ENCODE assay signal across 12 cellular contexts in genomic region chr7:7681936-7682329, GRCh38. TPM values are rescaled to one million over a fixed set of nuclear protein-coding genes. Genes with fewer than 3 reads are reported as not detected.
DNase-seq lines count a peak whose midpoint lies in the region; ATAC-seq lines count a peak whose summit lies in the region.
"Had no signal": no experiment of that assay in that cellular context is flagged by ENCODE, and none has a peak within 500 bp of the region (broad histone marks: within the 10 kb centered on the region; RNA-seq: fewer than 3 reads in every experiment).

No MANE protein-coding gene starts in this region.

- DNase-seq in NCI-H2107 treated with DMSO at 0.1 percent for 48 hours (lab: John Stamatoyannopoulos, UW; ENCODE audit: unreplicated experiment) (peak; percentile 91), NCI-H2107 (lab: John Stamatoyannopoulos, UW) (no peak), NCI-H82 treated with DMSO at 0.1 percent for 48 hours (lab: John Stamatoyannopoulos, UW; ENCODE audit: unreplicated experiment) (peak; percentile 48), cerebellar cortex (ENCODE audit: low spot score) (peak; percentile 46), SJCRH30 (no peak)
- DNase-seq: upper lobe of left lung had no signal

- H3K9ac ChIP-seq in subcutaneous abdominal adipose tissue (ENCODE audit: low read length in 5 of 5): peak overlapping the region in 4 of 5 donors; percentile 13 to 57 (median 44)

- H3K4me1 ChIP-seq in subcutaneous abdominal adipose tissue (ENCODE audit: control insufficient read depth in 5 of 5, insufficient read depth in 5 of 5, low read length in 5 of 5) (peaks cover 0 to 31% (median 26%) of the 10 kb centered on the region in 5 donors), SJCRH30 (no peaks in the 10 kb centered on the region)
- H3K4me1 ChIP-seq: Caco-2 had no signal

- no peaks in the 10 kb centered on the region for H3K36me3 ChIP-seq in subcutaneous abdominal adipose tissue (ENCODE audit: control insufficient read depth in 5 of 5, insufficient read depth in 5 of 5, low read length in 5 of 5)
- H3K36me3 ChIP-seq in SJCRH30: no peaks in the 10 kb centered on the region
- H3K36me3 ChIP-seq: ovary, upper lobe of left lung had no signal

- H3K9me3 ChIP-seq in subcutaneous abdominal adipose tissue (ENCODE audit: control insufficient read depth in 5 of 5, low read length in 5 of 5) (peaks cover 0 to 3% (median 0%) of the 10 kb centered on the region in 5 donors), SJCRH30 (replicated peaks) (no peaks in the 10 kb centered on the region)
- H3K9me3 ChIP-seq: Caco-2, ovary had no signal

- H3K27me3 ChIP-seq in subcutaneous abdominal adipose tissue (ENCODE audit: control insufficient read depth in 5 of 5, insufficient read depth in 4 of 5, low read length in 5 of 5) (no peaks in the 10 kb centered on the region), SJCRH30 (no peaks in the 10 kb centered on the region)
- H3K27me3 ChIP-seq: ovary, upper lobe of left lung had no signal

- no peak for ATAC-seq in GM21526 (IDR thresholded peaks at IDR 0.05; ENCODE audit: low FRiP score, unreplicated experiment)
- no peak for ATAC-seq in HG02588 (IDR thresholded peaks at IDR 0.05; ENCODE audit: unreplicated experiment)

- H3K27ac ChIP-seq in subcutaneous abdominal adipose tissue (ENCODE audit: low read depth, low read length) (peak overlapping the region; percentile 75), SJCRH30 (no peak overlapping the region)
- H3K27ac ChIP-seq: RWPE1 had no signal

- H3K4me3 ChIP-seq in subcutaneous abdominal adipose tissue (ENCODE audit: low read depth in 1 of 5, low read length in 5 of 5) (no peak overlapping the region), SJCRH30 (no peak overlapping the region)
- H3K4me3 ChIP-seq: ovary, upper lobe of left lung had no signal

RNA-seq across cellular contexts. Expression of gene RPA3, which starts 36.5 kb away (rescaled TPM):
- total RNA-seq in SJCRH30 (2014; rRNA removed; shearing (Covaris generic)): 88.8 and 91.5 TPM in 2 replicates

RNA-seq across cellular contexts. Expression of gene UMAD1, which starts 41.4 kb away (rescaled TPM):
- total RNA-seq in SJCRH30 (2014; rRNA removed; shearing (Covaris generic)): 13.2 and 15.6 TPM in 2 replicates

Comparison
In these comparisons a context has a peak if more than half of its experiments do, and no peak if none do; other contexts are left out.
1. DNase-seq: peak in NCI-H2107 treated with DMSO at 0.1 percent for 48 hours (single experiment), NCI-H82 treated with DMSO at 0.1 percent for 48 hours (single experiment) and cerebellar cortex (single experiment); none in NCI-H2107 (single experiment) and SJCRH30 (0 of 2).